24 cellular contexts compared by ENCODE assay signal in genomic region chr4:86955888-86956451, GRCh38. TPM values are rescaled to one million over a fixed set of nuclear protein-coding genes. Genes with fewer than 3 reads are reported as not detected.
DNase-seq lines count a peak whose midpoint lies in the region; ATAC-seq, FAIRE-seq and TF ChIP-seq lines count a peak whose summit lies in the region.
"Had no signal": no experiment of that assay in that cellular context is flagged by ENCODE, and none has a peak within 500 bp of the region (broad histone marks: within the 10 kb centered on the region; RNA-seq: fewer than 3 reads in every experiment).

No MANE protein-coding gene starts in this region.

- TF ChIP-seq POLR2A in HCT116 (IDR thresholded peaks at IDR 0.05; ENCODE audit: borderline replicate concordance, extremely low read depth, insufficient read depth, insufficient read length) (no peak), GM12878 (IDR thresholded peaks at IDR 0.05; ENCODE audit: low read depth, low read length) (no peak)

- no peak overlapping the region for H3K4me2 ChIP-seq in HCT116 (ENCODE audit: low read length)
- no peak overlapping the region for H3K4me2 ChIP-seq in GM12878 (ENCODE audit: control insufficient read depth, insufficient read depth)

- H3K4me3 ChIP-seq in HCT116 (replicated peaks in 1 of 2; ENCODE audit: low read depth in 1 of 2, low read length in 2 of 2) (no peak overlapping the region), GM12878 (no peak overlapping the region), left lung (no peak overlapping the region)
- H3K4me3 ChIP-seq: esophagus muscularis mucosa, HAP-1, psoas muscle, suprapubic skin had no signal

- H3K27me3 ChIP-seq in HCT116 (ENCODE audit: insufficient read depth, low read length) (no peaks in the 10 kb centered on the region), GM12878 (replicated peaks in 1 of 2; ENCODE audit: control insufficient read depth in 2 of 2, insufficient read depth in 2 of 2, low read length in 1 of 2) (no peaks in the 10 kb centered on the region), left lung (no peaks in the 10 kb centered on the region)
- H3K27me3 ChIP-seq: esophagus muscularis mucosa, suprapubic skin had no signal

- H3K79me2 ChIP-seq in HCT116 (ENCODE audit: insufficient read depth, low read length): peaks cover 3% of the 10 kb centered on the region; the same call in 1 of the 2 replicates
- H3K79me2 ChIP-seq in GM12878 (ENCODE audit: control insufficient read depth, insufficient read depth, low read length): peaks cover 73% of the 10 kb centered on the region

- H3K9ac ChIP-seq in HCT116 (ENCODE audit: low read length): no peak overlapping the region
- H3K9ac ChIP-seq in GM12878 (ENCODE audit: control insufficient read depth, insufficient read depth, low read length): no peak overlapping the region

- POLR2A ChIA-PET in HCT116 (lab: Charles Lee) (interaction anchor here (1.0 kb wide), 1 partner anchor 21 kb away, joined by 3 read pairs; the partner anchor contains the start of gene AFF1), GM12878 (lab: Charles Lee) (interaction anchor here (0.9 to 2.8 kb wide), 6 partner anchors 11 to 52 kb away, joined by 3 to 12 read pairs (median 5); no protein-coding TSS in a partner anchor)

- peaks cover 3 to 14% of the 10 kb centered on the region in 2 experiments; a peak in 2 of 4 replicates for H3K4me1 ChIP-seq in HCT116 (ENCODE audit: control insufficient read depth in 1 of 2, insufficient read depth in 2 of 2, low read length in 2 of 2)
- H3K4me1 ChIP-seq in GM12878 (ENCODE audit: control insufficient read depth, insufficient read depth, low read length): peaks cover 40% of the 10 kb centered on the region
- H3K4me1 ChIP-seq in left lung: peaks cover 14 to 45% of the 10 kb centered on the region in 2 donors

- CTCF ChIA-PET in HCT116 (lab: Charles Lee) (no interaction called here), GM12878 (lab: Yijun Ruan, JAX) (interaction anchor here (1.2 to 1.3 kb wide), 3 partner anchors 10 to 19 kb away, joined by 4 to 6 read pairs (median 5); no protein-coding TSS in a partner anchor)

- H3K27ac ChIP-seq in HCT116 (ENCODE audit: low read depth, low read length) (no peak overlapping the region), GM12878 (ENCODE audit: control insufficient read depth, insufficient read depth) (peak overlapping the region; percentile 66; the same call in 1 of the 2 replicates), left lung (no peak overlapping the region)
- H3K27ac ChIP-seq: 22Rv1, esophagus muscularis mucosa, psoas muscle, suprapubic skin had no signal

- FAIRE-seq in GM12878 (lab: Jason Lieb, UNC): no peak
- FAIRE-seq: colon had no signal

- H3K36me3 ChIP-seq in HCT116 (ENCODE audit: control insufficient read depth in 1 of 2, insufficient read depth in 2 of 2, low read length in 2 of 2) (no peaks in the 10 kb centered on the region), GM12878 (ENCODE audit: control insufficient read depth in 2 of 2, insufficient read depth in 2 of 2, low read length in 1 of 2) (peaks cover 0 to 5% of the 10 kb centered on the region in 2 experiments; a peak in 1 of 4 replicates), left lung (peaks cover 0 to under 1% of the 10 kb centered on the region in 2 donors)

- BruUV-seq in HCT116 (replicated peaks; lab: Mats Ljungman, UMichigan) (TSS peak; percentile 8), GM12878 (replicated peaks; lab: Mats Ljungman, UMichigan) (no TSS peak)

- H3K9me3 ChIP-seq in HCT116 (ENCODE audit: control insufficient read depth in 1 of 2, insufficient read depth in 1 of 2, low read depth in 1 of 2, low read length in 2 of 2): no peaks in the 10 kb centered on the region
- H3K9me3 ChIP-seq in GM12878 (replicated peaks; ENCODE audit: control insufficient read depth, insufficient read depth, low read length): no peaks in the 10 kb centered on the region
- no peaks in the 10 kb centered on the region for H3K9me3 ChIP-seq in left lung
- H3K9me3 ChIP-seq: esophagus muscularis mucosa, HAP-1, psoas muscle, suprapubic skin had no signal

- ATAC-seq in HCT116 (no peak), GM12878 (no peak), left lung (peak; percentile 18), GM18498 (IDR thresholded peaks at IDR 0.05; ENCODE audit: unreplicated experiment) (no peak)
- ATAC-seq: psoas muscle; Right ventricle myocardium inferior; SK-N-SH treated with all-trans-retinoic acid at 6 μM for 48 hours; stimulated activated naive B cell treated with anti-CD40 and anti-IgM and Interleukin-4, amounts not matched to agents 10 μg/mL and 1 μg/mL and 100 μg/mL, for 72 hours had no signal

- TF ChIP-seq CTCF in HCT116 (IDR thresholded peaks at IDR 0.05 in 2 of 3, conservative IDR thresholded peaks at IDR 0.05 in 1 of 3; ENCODE audit: borderline replicate concordance in 1 of 3, insufficient read depth in 1 of 3, low read depth in 2 of 3, low read length in 2 of 3): no peak
- TF ChIP-seq CTCF in GM12878 (IDR thresholded peaks at IDR 0.05 in 2 of 3, conservative IDR thresholded peaks at IDR 0.05 in 1 of 3; ENCODE audit: control insufficient read depth in 2 of 3, extremely low read depth in 1 of 3, insufficient read depth in 1 of 3, low read depth in 3 of 3, low read length in 3 of 3): no peak
- no peak for TF ChIP-seq CTCF in left lung (IDR thresholded peaks at IDR 0.05)

- no peaks in the 10 kb centered on the region for H4K20me1 ChIP-seq in HCT116 (ENCODE audit: insufficient read depth)
- H4K20me1 ChIP-seq in GM12878 (ENCODE audit: control insufficient read depth, insufficient read depth): no peaks in the 10 kb centered on the region

- no peak for TF ChIP-seq EP300 in GM12878 (IDR thresholded peaks at IDR 0.05; ENCODE audit: borderline replicate concordance in 1 of 2, control insufficient read depth in 1 of 2, low read depth in 2 of 2, low read length in 2 of 2)

- RAD21 ChIA-PET in HCT116 (lab: Charles Lee; ENCODE audit: low non-redundant PET in 1 of 2, low total read pairs in 2 of 2, uncharacterized antibody in 2 of 2, unreplicated experiment in 2 of 2): no interaction called here
- RAD21 ChIA-PET in GM12878 (lab: Charles Lee; ENCODE audit: unreplicated experiment): interaction anchor here (0.8 to 2.0 kb wide), 4 partner anchors 10 to 49 kb away, joined by 4 to 8 read pairs (median 6); partner anchors contain the start of gene AFF1

- intact Hi-C loops in HCT116 (cut with micrococcal nuclease) (no loop called here), GM12878 (cut with micrococcal nuclease; ENCODE audit: unreplicated experiment) (no loop called here), left lung (cut with DNase I) (no loop called here)

- DNase-seq in DMS53 (lab: John Stamatoyannopoulos, UW) (peak; percentile 9), DMS53 treated with DMSO at 0.1 percent for 48 hours (lab: John Stamatoyannopoulos, UW; ENCODE audit: unreplicated experiment) (no peak), HCT116 (ENCODE audit: low read depth, low spot score) (no peak), GM12878 (ENCODE audit: low read depth, low spot score) (no peak), left lung (no peak), AML-193 (lab: John Stamatoyannopoulos, UW) (no peak), epidermal melanocyte (ENCODE audit: insufficient read length, low spot score) (no peak)
- DNase-seq: activated CD4-positive, alpha-beta T cell treated with anti-CD3 and anti-CD28 coated beads, Interleukin-2, amount 50 U/mL, for 1 hour; CD4-positive, alpha-beta memory T cell; effector CD8-positive, alpha-beta T cell; foreskin melanocyte; KG1; naive B cell; NCI-H1417 treated with DMSO at 0.1 percent for 48 hours; psoas muscle; stimulated activated naive B cell treated with anti-CD40 and anti-IgM and Interleukin-4, amounts not matched to agents 10 μg/mL and 1 μg/mL and 100 μg/mL, for 72 hours had no signal

- in situ Hi-C loops in GM12878 (cut with MboI): no loop called here

- H3K9me2 ChIP-seq in HCT116 (ENCODE audit: insufficient read depth): no peaks in the 10 kb centered on the region

- SMC1A ChIA-PET in GM12878 (lab: Charles Lee; ENCODE audit: uncharacterized antibody, unreplicated experiment): interaction anchor here (1.1 to 7.4 kb wide), 5 partner anchors 15 to 55 kb away, joined by 4 to 156 read pairs (median 6); partner anchors contain the start of gene AFF1

- TF ChIP-seq RAD21 in HCT116 (IDR thresholded peaks at IDR 0.05; ENCODE audit: low read depth): no peak
- TF ChIP-seq RAD21 in GM12878 (IDR thresholded peaks at IDR 0.05; ENCODE audit: insufficient read depth, low read depth, low read length): no peak

- no peak overlapping the region for H2AFZ ChIP-seq in HCT116 (ENCODE audit: low read depth, low read length, poor library complexity, severe bottlenecking)
- H2AFZ ChIP-seq in GM12878 (ENCODE audit: control insufficient read depth, low read depth, low read length): no peak overlapping the region

TF ChIP-seq in HCT116, 20 proteins besides CTCF, POLR2A, EP300 and RAD21:
- TF ChIP-seq SP1 (IDR thresholded peaks at IDR 0.05; ENCODE audit: low read depth) (no peak), ZNF274 (IDR thresholded peaks at IDR 0.05; ENCODE audit: low read depth, low read length) (no peak)

TF ChIP-seq in GM12878, 131 proteins besides CTCF, POLR2A, EP300 and RAD21 (continues in another document):
- no peak for TF ChIP-seq TCF7 (IDR thresholded peaks at IDR 0.05; ENCODE audit: borderline replicate concordance)
- no peak for TF ChIP-seq ESRRA (IDR thresholded peaks at IDR 0.05; ENCODE audit: low read length)
- no peak for TF ChIP-seq MEF2A (IDR thresholded peaks at IDR 0.05; ENCODE audit: insufficient read depth, low read depth, low read length)

RNA-seq across cellular contexts. Expression of gene AFF1, which starts 21.2 kb away (rescaled TPM):
- total RNA-seq in HCT116 (2021; ENCODE audit: unreplicated experiment) (43.1 TPM), GM12878 (2014; rRNA removed) (21.2 and 21.3 TPM in 2 replicates), GM12878 (2014; rRNA removed; fragmentation: Illumina TruSeq; extraction: Trizol) (21.5 and 22.8 TPM in 2 replicates), GM12878 (2021) (52.5 and 56.1 TPM in 2 replicates), left lung (10 to 100 TPM; 79.1 to 86.0 TPM)
- polyA plus RNA-seq in HCT116 (2012): 7.5 and 8.8 TPM in 2 replicates
- total RNA-seq in GM12878 (2013; cell fraction: nucleolus; rRNA removed): 242 and 244 TPM in 2 replicates
- polyA plus RNA-seq in GM12878 (2011; ENCODE audit: low read depth): 51.7 TPM
- polyA plus RNA-seq in GM12878 (2011; rRNA removed) (25.1 and 26.1 TPM in 2 replicates), GM12878 (2014; fragmentation: Illumina TruSeq; extraction: Trizol) (30.7 and 32.9 TPM in 2 replicates), GM12878 (2014; fragmentation: Nextera tagmentation; extraction: Ambion mirVana) (10 to 100 TPM in 1 of 2 experiments, 1 to 10 TPM in 1; 3.5 to 11.4 TPM), GM12878 (2014; rRNA removed) (18.6 and 20.5 TPM in 2 replicates), GM12878 (2016; fragmentation: Nextera tagmentation; extraction: Ambion mirVana) (10 to 100 TPM; 21.6 to 24.0 TPM)
- polyA plus RNA-seq in GM12878 (2011; cell fraction: cytosol; rRNA removed): 21.3 and 44.0 TPM in 2 replicates
- polyA plus RNA-seq in GM12878 (2011; cell fraction: nucleus; rRNA removed): 50.2 and 53.3 TPM in 2 replicates
- 32.6 and 34.7 TPM in 2 replicates for polyA plus RNA-seq in GM12878 (2012)
- 115 and 130 TPM in 2 replicates for polyA minus RNA-seq in GM12878 (2011; rRNA and poly(A)+ RNA removed)
- polyA minus RNA-seq in GM12878 (2011; cell fraction: cytosol; rRNA and poly(A)+ RNA removed): 30.8 and 33.0 TPM in 2 replicates
- polyA minus RNA-seq in GM12878 (2011; cell fraction: nucleus; rRNA and poly(A)+ RNA removed): 72.7 and 104 TPM in 2 replicates
